In the genomic region with DNA sequence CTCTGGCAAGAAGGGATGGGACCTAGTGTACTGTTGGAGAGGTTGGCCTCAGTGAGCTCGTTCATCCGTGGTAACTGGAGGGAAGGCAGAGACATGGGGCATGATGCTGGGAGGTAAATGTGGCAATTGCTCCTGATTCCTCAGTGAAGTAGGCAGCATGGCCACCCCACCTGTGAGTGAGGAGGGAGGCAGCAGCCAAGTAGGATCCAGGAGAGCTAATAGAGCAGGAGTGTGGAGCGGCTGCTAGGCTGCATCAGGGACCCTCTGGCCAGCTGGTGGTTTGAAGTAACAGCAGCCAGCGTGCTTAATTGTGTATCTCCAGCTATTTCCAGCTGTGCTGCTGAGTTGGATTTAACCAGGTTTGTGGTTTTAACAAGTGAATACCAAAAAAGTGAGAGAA, we compare ENCODE assay signal across 20 cellular contexts. TPM values are rescaled to one million over a fixed set of nuclear protein-coding genes. Genes with fewer than 3 reads are reported as not detected.
DNase-seq lines count a peak whose midpoint lies in the region; ATAC-seq and TF ChIP-seq lines count a peak whose summit lies in the region.
"Had no signal": no experiment of that assay in that cellular context is flagged by ENCODE, and none has a peak within 500 bp of the region (broad histone marks: within the 10 kb centered on the region; RNA-seq: fewer than 3 reads in every experiment).

No MANE protein-coding gene starts in this region.

- DNase-seq in activated CD4-positive, alpha-beta T cell treated with anti-CD3 and anti-CD28 coated beads for 36 hours: no peak
- DNase-seq in activated CD4-positive, alpha-beta T cell treated with anti-CD3 and anti-CD28 coated beads for 4 hours: no peak
- DNase-seq in GM23338 (ENCODE audit: low spot score) (no peak), chondrocyte (ENCODE audit: low spot score) (no peak), nephron progenitor cell (no peak), HPDE6-E6E7 (ENCODE audit: extremely low spot score) (no peak)
- DNase-seq: activated T-cell treated with anti-CD3 and anti-CD28 coated beads, Interleukin-2, amount 50 U/mL, for 4 hours; dorsolateral prefrontal cortex; foreskin keratinocyte; hippocampal formation; MM.1S; mucosa of descending colon; NCI-H774; stimulated activated CD4-positive, alpha-beta T cell treated with anti-CD3 and anti-CD28 coated beads, Interleukin-12 subunit alpha, Interleukin-12 subunit beta, amount 100 ng/mL, for 4 hours; stimulated activated CD8-positive, alpha-beta memory T cell treated with anti-CD3 and anti-CD28 coated beads, Interleukin-4, amount 100 ng/mL, for 48 hours; uterus had no signal

- CTCF ChIA-PET in activated CD4-positive, alpha-beta T cell treated with anti-CD3 and anti-CD28 coated beads for 36 hours (lab: Charles Lee): interaction anchor here (0.7 to 1.2 kb wide), 6 partner anchors 8 to 130 kb away, joined by 3 to 6 read pairs (median 4); no protein-coding TSS in a partner anchor

- no peaks in the 10 kb centered on the region for H3K79me2 ChIP-seq in GM23338 (replicated peaks; ENCODE audit: insufficient read depth)

- H3K27ac ChIP-seq in GM23338 (ENCODE audit: low read depth): peak overlapping the region; percentile 55; the same call in 1 of the 2 replicates
- H3K27ac ChIP-seq: BLaER1, dorsolateral prefrontal cortex, foreskin keratinocyte, right atrium auricular region, uterus had no signal

- H3K4me3 ChIP-seq in GM23338: no peak overlapping the region
- H3K4me3 ChIP-seq: BLaER1, dorsolateral prefrontal cortex, mucosa of descending colon, right atrium auricular region, uterus had no signal

- H3K36me3 ChIP-seq in GM23338 (ENCODE audit: insufficient read depth): peaks cover 17% of the 10 kb centered on the region
- H3K36me3 ChIP-seq: uterus had no signal

- H3K4me1 ChIP-seq in GM23338 (ENCODE audit: insufficient read depth): no peaks in the 10 kb centered on the region
- H3K4me1 ChIP-seq: BLaER1, foreskin keratinocyte, right atrium auricular region, uterus had no signal

- peaks cover 40% of the 10 kb centered on the region for H3K4me1 Mint-ChIP-seq in activated CD4-positive, alpha-beta T cell treated with anti-CD3 and anti-CD28 coated beads for 36 hours
- H3K4me1 Mint-ChIP-seq in GM23338 (peaks cover 13% of the 10 kb centered on the region), chondrocyte (ENCODE audit: low read depth) (no peaks in the 10 kb centered on the region), nephron progenitor cell (peaks cover 27% of the 10 kb centered on the region)

- H3K4me2 ChIP-seq in GM23338: no peak overlapping the region
- H3K4me2 ChIP-seq: BLaER1 had no signal

- H3K27me3 ChIP-seq in GM23338 (ENCODE audit: insufficient read depth): no peaks in the 10 kb centered on the region
- H3K27me3 ChIP-seq: BLaER1, dorsolateral prefrontal cortex, foreskin keratinocyte, right atrium auricular region, uterus had no signal

- peaks cover 11% of the 10 kb centered on the region for H4K20me1 ChIP-seq in GM23338 (replicated peaks; ENCODE audit: insufficient read depth)

- no peak for ATAC-seq in activated CD4-positive, alpha-beta T cell treated with anti-CD3 and anti-CD28 coated beads for 36 hours
- ATAC-seq in GM23338: no peak; the same call in 2 of the 3 replicates
- ATAC-seq in GM18505 (IDR thresholded peaks at IDR 0.05; ENCODE audit: unreplicated experiment): no peak
- no peak for ATAC-seq in GM21367 (IDR thresholded peaks at IDR 0.05; ENCODE audit: unreplicated experiment)
- ATAC-seq: activated T-cell treated with anti-CD3 and anti-CD28 coated beads, Interleukin-2, amount 50 U/mL, for 4 hours; foreskin keratinocyte had no signal

- TF ChIP-seq POLR2A in GM18505 (IDR thresholded peaks at IDR 0.05; ENCODE audit: borderline replicate concordance, extremely low read depth, insufficient read depth, insufficient read length): no peak

- TF ChIP-seq CTCF in GM23338 (conservative IDR thresholded peaks at IDR 0.05; ENCODE audit: low read depth in 2 of 2): no peak
- no peak for TF ChIP-seq CTCF in chondrocyte (IDR thresholded peaks at IDR 0.05)
- TF ChIP-seq CTCF in nephron progenitor cell (IDR thresholded peaks at IDR 0.05): no peak

- no peak overlapping the region for H3K4me3 Mint-ChIP-seq in activated CD4-positive, alpha-beta T cell treated with anti-CD3 and anti-CD28 coated beads for 36 hours
- H3K4me3 Mint-ChIP-seq in GM23338 (no peak overlapping the region), chondrocyte (ENCODE audit: unreplicated experiment) (no peak overlapping the region), nephron progenitor cell (no peak overlapping the region)
- H3K4me3 Mint-ChIP-seq: activated T-cell treated with anti-CD3 and anti-CD28 coated beads, Interleukin-2, amount 50 U/mL, for 4 hours had no signal

- peaks cover 55% of the 10 kb centered on the region for H3K36me3 Mint-ChIP-seq in activated CD4-positive, alpha-beta T cell treated with anti-CD3 and anti-CD28 coated beads for 36 hours (ENCODE audit: low read depth)
- peaks cover 37% of the 10 kb centered on the region for H3K36me3 Mint-ChIP-seq in GM23338 (ENCODE audit: low read depth)
- peaks cover 36% of the 10 kb centered on the region for H3K36me3 Mint-ChIP-seq in chondrocyte (ENCODE audit: low read depth)
- H3K36me3 Mint-ChIP-seq in nephron progenitor cell (ENCODE audit: low read depth): peaks cover 73% of the 10 kb centered on the region

- POLR2A ChIA-PET in activated CD4-positive, alpha-beta T cell treated with anti-CD3 and anti-CD28 coated beads for 36 hours (lab: Charles Lee): no interaction called here

- H3K27me3 Mint-ChIP-seq in activated CD4-positive, alpha-beta T cell treated with anti-CD3 and anti-CD28 coated beads for 36 hours: no peaks in the 10 kb centered on the region
- H3K27me3 Mint-ChIP-seq in GM23338 (ENCODE audit: insufficient read depth, low read depth, poor library complexity) (peaks cover 5% of the 10 kb centered on the region), chondrocyte (ENCODE audit: low read depth) (no peaks in the 10 kb centered on the region), nephron progenitor cell (ENCODE audit: low read depth, poor library complexity) (no peaks in the 10 kb centered on the region)

- peak overlapping the region; percentile 17 for H3K27ac Mint-ChIP-seq in activated CD4-positive, alpha-beta T cell treated with anti-CD3 and anti-CD28 coated beads for 36 hours
- no peak overlapping the region for H3K27ac Mint-ChIP-seq in GM23338
- H3K27ac Mint-ChIP-seq in chondrocyte (ENCODE audit: unreplicated experiment): peak overlapping the region; percentile 38
- peak overlapping the region; percentile 91 for H3K27ac Mint-ChIP-seq in nephron progenitor cell

- intact Hi-C loops in activated CD4-positive, alpha-beta T cell treated with anti-CD3 and anti-CD28 coated beads for 36 hours (cut with DNase I, micrococcal nuclease): no loop called here

- no peaks in the 10 kb centered on the region for H3K9me3 Mint-ChIP-seq in activated CD4-positive, alpha-beta T cell treated with anti-CD3 and anti-CD28 coated beads for 36 hours (ENCODE audit: low read depth)
- H3K9me3 Mint-ChIP-seq in GM23338 (no peaks in the 10 kb centered on the region), chondrocyte (ENCODE audit: low read depth) (no peaks in the 10 kb centered on the region), nephron progenitor cell (no peaks in the 10 kb centered on the region)
- H3K9me3 Mint-ChIP-seq: activated T-cell treated with anti-CD3 and anti-CD28 coated beads, Interleukin-2, amount 50 U/mL, for 4 hours had no signal

- H3F3A ChIP-seq in GM23338 (replicated peaks; ENCODE audit: low read depth): 0 out of 2 replicates have a peak, but pooled peaks cover 10% of the 10 kb centered on the region

- no peak overlapping the region for H2AFZ ChIP-seq in GM23338

- H3K9me2 ChIP-seq in GM23338 (ENCODE audit: insufficient read depth): no peaks in the 10 kb centered on the region

TF ChIP-seq in GM23338, 12 proteins besides CTCF, POLR2A, EP300 and RAD21 (continues in another document):
- TF ChIP-seq POLR2AphosphoS5 (IDR thresholded peaks at IDR 0.05; ENCODE audit: low read depth): no peak
- no peak for TF ChIP-seq ZNF114 (CRISPR knock-in tag; IDR thresholded peaks at IDR 0.05)

RNA-seq across cellular contexts. Expression of a gene that starts 24.7 kb away (rescaled TPM):
- 10 to 100 TPM; 51.8 to 53.4 TPM for total RNA-seq in activated CD4-positive, alpha-beta T cell treated with anti-CD3 and anti-CD28 coated beads for 36 hours
- 115 and 140 TPM in 2 replicates for total RNA-seq in GM23338 (2014; rRNA removed; shearing (Covaris generic))
- 49.4 and 50.5 TPM in 2 replicates for polyA plus RNA-seq in GM23338 (2016; fragmentation: Nextera tagmentation; extraction: Ambion mirVana)
- 122 to 147 TPM (median 125 TPM) in 3 replicates for total RNA-seq in chondrocyte
